In the genomic region with DNA sequence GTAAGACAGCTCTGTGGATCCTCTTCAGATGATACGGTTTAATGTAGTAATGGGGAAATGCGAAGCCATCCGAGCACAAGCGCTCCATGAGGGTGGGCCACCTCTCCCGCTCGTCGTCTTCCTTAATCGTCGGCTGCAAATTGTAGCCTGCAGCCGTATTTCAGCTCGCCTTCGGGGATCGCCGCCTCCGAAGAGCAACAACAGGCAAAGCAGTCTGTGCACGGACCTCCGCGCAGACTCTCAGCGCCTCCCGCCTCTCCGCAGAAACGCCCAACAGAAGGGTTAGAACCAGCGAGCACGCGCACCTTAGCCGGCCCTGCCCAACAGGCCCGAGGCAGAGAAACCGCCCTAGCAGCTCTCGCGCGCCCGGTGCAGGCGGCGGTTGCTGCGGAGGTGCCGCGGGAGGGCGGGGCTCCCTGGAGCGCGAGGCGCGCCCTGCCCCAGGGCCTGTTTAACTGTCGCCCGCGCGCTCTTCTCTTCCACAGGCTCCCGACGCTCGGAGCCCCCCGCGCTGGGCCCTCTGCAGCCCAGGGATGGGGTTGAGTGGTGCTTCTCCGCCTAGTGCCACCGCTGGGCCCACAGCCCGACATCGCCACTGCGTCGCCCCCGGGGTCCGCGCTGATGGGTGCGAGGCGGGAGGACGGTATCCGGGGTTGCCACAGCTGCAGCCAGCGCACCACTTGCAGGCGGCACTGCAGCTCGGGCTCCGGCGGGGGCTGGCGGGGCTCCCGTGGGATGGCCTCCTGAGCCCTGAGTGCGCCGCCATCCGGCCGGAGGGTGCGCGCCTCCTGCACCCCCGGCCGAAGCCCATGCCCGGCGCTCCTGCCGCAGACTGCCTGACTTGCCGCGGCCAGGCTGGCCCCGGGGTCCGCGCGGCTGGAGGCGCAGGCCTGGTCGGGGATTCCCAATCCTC, we compare ENCODE assay signal across 1 cellular context.
TF ChIP-seq lines count a peak whose summit lies in the region.
"Not testable (repeated sequence)": the region's sequence is repeated elsewhere in the genome, so short reads cannot be mapped to it uniquely, and the experiment has no call there.

A gene (minus strand): TSS at position 280 of the 913 bp plus-strand sequence. CDS start 192 bp downstream, at position 88.

TF ChIP-seq in HepG2, 621 proteins besides CTCF, POLR2A, EP300 and RAD21 (continued from another document):
- TF ChIP-seq, protein P1, sequence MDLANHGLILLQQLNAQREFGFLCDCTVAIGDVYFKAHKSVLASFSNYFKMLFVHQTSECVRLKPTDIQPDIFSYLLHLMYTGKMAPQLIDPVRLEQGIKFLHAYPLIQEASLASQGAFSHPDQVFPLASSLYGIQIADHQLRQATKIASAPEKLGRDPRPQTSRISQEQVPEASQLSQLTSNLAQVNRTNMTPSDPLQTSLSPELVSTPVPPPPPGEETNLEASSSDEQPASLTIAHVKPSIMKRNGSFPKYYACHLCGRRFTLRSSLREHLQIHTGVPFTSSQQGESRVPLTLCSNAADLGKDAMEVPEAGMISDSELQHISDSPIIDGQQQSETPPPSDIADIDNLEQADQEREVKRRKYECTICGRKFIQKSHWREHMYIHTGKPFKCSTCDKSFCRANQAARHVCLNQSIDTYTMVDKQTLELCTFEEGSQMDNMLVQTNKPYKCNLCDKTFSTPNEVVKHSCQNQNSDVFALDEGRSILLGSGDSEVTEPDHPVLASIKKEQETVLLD (CRISPR knock-in tag; IDR thresholded peaks at IDR 0.05; ENCODE audit: low read depth): 0 out of 2 replicates have a peak, but pooled peaks have one; percentile 45
- TF ChIP-seq PHF20 (CRISPR knock-in tag; IDR thresholded peaks at IDR 0.05) (0 out of 2 replicates have a peak, but pooled peaks have one; percentile 41), NFKB2 (CRISPR knock-in tag; IDR thresholded peaks at IDR 0.05; ENCODE audit: borderline replicate concordance) (peak; percentile 70; the same call in 1 of the 2 replicates), ZNF546 (CRISPR knock-in tag; conservative IDR thresholded peaks at IDR 0.05) (peak; percentile 90), ARID2 (CRISPR knock-in tag; IDR thresholded peaks at IDR 0.05; ENCODE audit: borderline replicate concordance) (peak; percentile 81; the same call in 1 of the 2 replicates), SAFB2 (CRISPR knock-in tag; IDR thresholded peaks at IDR 0.05; ENCODE audit: borderline replicate concordance, low read depth) (0 out of 2 replicates have a peak, but pooled peaks have one; percentile 3), ZNF766 (CRISPR knock-in tag; IDR thresholded peaks at IDR 0.05; ENCODE audit: borderline replicate concordance) (peak; percentile 73; the same call in 1 of the 2 replicates), ASH2L (IDR thresholded peaks at IDR 0.05; ENCODE audit: insufficient read length, low read depth, low read length) (peak; percentile 34), NONO (CRISPR knock-in tag; conservative IDR thresholded peaks at IDR 0.05) (peak; percentile 66), ZFP82 (CRISPR knock-in tag; IDR thresholded peaks at IDR 0.05; ENCODE audit: borderline replicate concordance) (peak; percentile 51; the same call in 1 of the 2 replicates), BORCS8-MEF2B (CRISPR knock-in tag; IDR thresholded peaks at IDR 0.05) (0 out of 2 replicates have a peak, but pooled peaks have one; percentile 68), ZNF749 (CRISPR knock-in tag; IDR thresholded peaks at IDR 0.05; ENCODE audit: borderline replicate concordance) (0 out of 2 replicates have a peak, but pooled peaks have one; percentile 3), YEATS2 (CRISPR knock-in tag; IDR thresholded peaks at IDR 0.05; ENCODE audit: borderline replicate concordance) (peak; percentile 9; the same call in 1 of the 2 replicates), ZNF501 (CRISPR knock-in tag; IDR thresholded peaks at IDR 0.05) (peak; percentile 82), PHF8 (CRISPR knock-in tag; IDR thresholded peaks at IDR 0.05) (peak; percentile 78), HOXA9 (CRISPR knock-in tag; IDR thresholded peaks at IDR 0.05; ENCODE audit: borderline replicate concordance) (peak; percentile 38; the same call in 1 of the 2 replicates), ZNF232 (CRISPR knock-in tag; IDR thresholded peaks at IDR 0.05; ENCODE audit: borderline replicate concordance) (0 out of 2 replicates have a peak, but pooled peaks have one; percentile 54), KDM3A (CRISPR knock-in tag; IDR thresholded peaks at IDR 0.05; ENCODE audit: low read depth) (0 out of 2 replicates have a peak, but pooled peaks have one; percentile 59), ZNF543 (CRISPR knock-in tag; IDR thresholded peaks at IDR 0.05) (peak; percentile 89), ZSCAN21 (CRISPR knock-in tag; IDR thresholded peaks at IDR 0.05; ENCODE audit: borderline replicate concordance) (peak; percentile 63)
- TF ChIP-seq, protein P2, sequence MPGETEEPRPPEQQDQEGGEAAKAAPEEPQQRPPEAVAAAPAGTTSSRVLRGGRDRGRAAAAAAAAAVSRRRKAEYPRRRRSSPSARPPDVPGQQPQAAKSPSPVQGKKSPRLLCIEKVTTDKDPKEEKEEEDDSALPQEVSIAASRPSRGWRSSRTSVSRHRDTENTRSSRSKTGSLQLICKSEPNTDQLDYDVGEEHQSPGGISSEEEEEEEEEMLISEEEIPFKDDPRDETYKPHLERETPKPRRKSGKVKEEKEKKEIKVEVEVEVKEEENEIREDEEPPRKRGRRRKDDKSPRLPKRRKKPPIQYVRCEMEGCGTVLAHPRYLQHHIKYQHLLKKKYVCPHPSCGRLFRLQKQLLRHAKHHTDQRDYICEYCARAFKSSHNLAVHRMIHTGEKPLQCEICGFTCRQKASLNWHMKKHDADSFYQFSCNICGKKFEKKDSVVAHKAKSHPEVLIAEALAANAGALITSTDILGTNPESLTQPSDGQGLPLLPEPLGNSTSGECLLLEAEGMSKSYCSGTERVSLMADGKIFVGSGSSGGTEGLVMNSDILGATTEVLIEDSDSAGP (CRISPR knock-in tag; IDR thresholded peaks at IDR 0.05; ENCODE audit: borderline replicate concordance): peak; percentile 83; the same call in 1 of the 2 replicates
- TF ChIP-seq, protein P3, sequence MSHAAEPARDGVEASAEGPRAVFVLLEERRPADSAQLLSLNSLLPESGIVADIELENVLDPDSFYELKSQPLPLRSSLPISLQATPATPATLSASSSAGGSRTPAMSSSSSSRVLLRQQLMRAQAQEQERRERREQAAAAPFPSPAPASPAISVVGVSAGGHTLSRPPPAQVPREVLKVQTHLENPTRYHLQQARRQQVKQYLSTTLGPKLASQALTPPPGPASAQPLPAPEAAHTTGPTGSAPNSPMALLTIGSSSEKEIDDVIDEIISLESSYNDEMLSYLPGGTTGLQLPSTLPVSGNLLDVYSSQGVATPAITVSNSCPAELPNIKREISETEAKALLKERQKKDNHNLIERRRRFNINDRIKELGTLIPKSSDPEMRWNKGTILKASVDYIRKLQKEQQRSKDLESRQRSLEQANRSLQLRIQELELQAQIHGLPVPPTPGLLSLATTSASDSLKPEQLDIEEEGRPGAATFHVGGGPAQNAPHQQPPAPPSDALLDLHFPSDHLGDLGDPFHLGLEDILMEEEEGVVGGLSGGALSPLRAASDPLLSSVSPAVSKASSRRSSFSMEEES (CRISPR knock-in tag; IDR thresholded peaks at IDR 0.05): peak; percentile 55; the same call in 1 of the 2 replicates
- TF ChIP-seq, protein P4, sequence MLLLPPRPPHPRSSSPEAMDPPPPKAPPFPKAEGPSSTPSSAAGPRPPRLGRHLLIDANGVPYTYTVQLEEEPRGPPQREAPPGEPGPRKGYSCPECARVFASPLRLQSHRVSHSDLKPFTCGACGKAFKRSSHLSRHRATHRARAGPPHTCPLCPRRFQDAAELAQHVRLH (CRISPR knock-in tag; IDR thresholded peaks at IDR 0.05; ENCODE audit: borderline replicate concordance, low read depth): 0 out of 2 replicates have a peak, but pooled peaks have one; percentile 55
- not testable (repeated sequence) for TF ChIP-seq NONO (IDR thresholded peaks at IDR 0.05)
- TF ChIP-seq, protein P5, sequence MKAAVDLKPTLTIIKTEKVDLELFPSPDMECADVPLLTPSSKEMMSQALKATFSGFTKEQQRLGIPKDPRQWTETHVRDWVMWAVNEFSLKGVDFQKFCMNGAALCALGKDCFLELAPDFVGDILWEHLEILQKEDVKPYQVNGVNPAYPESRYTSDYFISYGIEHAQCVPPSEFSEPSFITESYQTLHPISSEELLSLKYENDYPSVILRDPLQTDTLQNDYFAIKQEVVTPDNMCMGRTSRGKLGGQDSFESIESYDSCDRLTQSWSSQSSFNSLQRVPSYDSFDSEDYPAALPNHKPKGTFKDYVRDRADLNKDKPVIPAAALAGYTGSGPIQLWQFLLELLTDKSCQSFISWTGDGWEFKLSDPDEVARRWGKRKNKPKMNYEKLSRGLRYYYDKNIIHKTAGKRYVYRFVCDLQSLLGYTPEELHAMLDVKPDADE (CRISPR knock-in tag; IDR thresholded peaks at IDR 0.05): 0 out of 2 replicates have a peak, but pooled peaks have one; percentile 70
- TF ChIP-seq, protein P6, sequence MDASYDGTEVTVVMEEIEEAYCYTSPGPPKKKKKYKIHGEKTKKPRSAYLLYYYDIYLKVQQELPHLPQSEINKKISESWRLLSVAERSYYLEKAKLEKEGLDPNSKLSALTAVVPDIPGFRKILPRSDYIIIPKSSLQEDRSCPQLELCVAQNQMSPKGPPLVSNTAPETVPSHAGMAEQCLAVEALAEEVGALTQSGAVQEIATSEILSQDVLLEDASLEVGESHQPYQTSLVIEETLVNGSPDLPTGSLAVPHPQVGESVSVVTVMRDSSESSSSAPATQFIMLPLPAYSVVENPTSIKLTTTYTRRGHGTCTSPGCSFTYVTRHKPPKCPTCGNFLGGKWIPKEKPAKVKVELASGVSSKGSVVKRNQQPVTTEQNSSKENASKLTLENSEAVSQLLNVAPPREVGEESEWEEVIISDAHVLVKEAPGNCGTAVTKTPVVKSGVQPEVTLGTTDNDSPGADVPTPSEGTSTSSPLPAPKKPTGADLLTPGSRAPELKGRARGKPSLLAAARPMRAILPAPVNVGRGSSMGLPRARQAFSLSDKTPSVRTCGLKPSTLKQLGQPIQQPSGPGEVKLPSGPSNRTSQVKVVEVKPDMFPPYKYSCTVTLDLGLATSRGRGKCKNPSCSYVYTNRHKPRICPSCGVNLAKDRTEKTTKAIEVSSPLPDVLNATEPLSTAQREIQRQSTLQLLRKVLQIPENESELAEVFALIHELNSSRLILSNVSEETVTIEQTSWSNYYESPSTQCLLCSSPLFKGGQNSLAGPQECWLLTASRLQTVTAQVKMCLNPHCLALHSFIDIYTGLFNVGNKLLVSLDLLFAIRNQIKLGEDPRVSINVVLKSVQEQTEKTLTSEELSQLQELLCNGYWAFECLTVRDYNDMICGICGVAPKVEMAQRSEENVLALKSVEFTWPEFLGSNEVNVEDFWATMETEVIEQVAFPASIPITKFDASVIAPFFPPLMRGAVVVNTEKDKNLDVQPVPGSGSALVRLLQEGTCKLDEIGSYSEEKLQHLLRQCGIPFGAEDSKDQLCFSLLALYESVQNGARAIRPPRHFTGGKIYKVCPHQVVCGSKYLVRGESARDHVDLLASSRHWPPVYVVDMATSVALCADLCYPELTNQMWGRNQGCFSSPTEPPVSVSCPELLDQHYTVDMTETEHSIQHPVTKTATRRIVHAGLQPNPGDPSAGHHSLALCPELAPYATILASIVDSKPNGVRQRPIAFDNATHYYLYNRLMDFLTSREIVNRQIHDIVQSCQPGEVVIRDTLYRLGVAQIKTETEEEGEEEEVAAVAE (CRISPR knock-in tag; IDR thresholded peaks at IDR 0.05; ENCODE audit: borderline replicate concordance): peak; percentile 32; the same call in 1 of the 2 replicates
- TF ChIP-seq, protein P7, sequence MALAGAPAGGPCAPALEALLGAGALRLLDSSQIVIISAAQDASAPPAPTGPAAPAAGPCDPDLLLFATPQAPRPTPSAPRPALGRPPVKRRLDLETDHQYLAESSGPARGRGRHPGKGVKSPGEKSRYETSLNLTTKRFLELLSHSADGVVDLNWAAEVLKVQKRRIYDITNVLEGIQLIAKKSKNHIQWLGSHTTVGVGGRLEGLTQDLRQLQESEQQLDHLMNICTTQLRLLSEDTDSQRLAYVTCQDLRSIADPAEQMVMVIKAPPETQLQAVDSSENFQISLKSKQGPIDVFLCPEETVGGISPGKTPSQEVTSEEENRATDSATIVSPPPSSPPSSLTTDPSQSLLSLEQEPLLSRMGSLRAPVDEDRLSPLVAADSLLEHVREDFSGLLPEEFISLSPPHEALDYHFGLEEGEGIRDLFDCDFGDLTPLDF (CRISPR knock-in tag; IDR thresholded peaks at IDR 0.05): peak; percentile 63
